ENCODE assay signal across 1 cellular context in genomic region chr1:59146056-59146455, GRCh38.
TF ChIP-seq lines count a peak whose summit lies in the region.

No MANE protein-coding gene starts in this region.

TF ChIP-seq in H1, 55 proteins besides CTCF, POLR2A, EP300 and RAD21 (continued from another document):
- TF ChIP-seq CHD7 (IDR thresholded peaks at IDR 0.05; ENCODE audit: insufficient replicate concordance, low read length) (no peak), EGR1 (IDR thresholded peaks at IDR 0.05; ENCODE audit: borderline replicate concordance, low read depth, low read length) (no peak), TCF12 (IDR thresholded peaks at IDR 0.05; ENCODE audit: low read depth, low read length) (no peak), ATF3 (IDR thresholded peaks at IDR 0.05; ENCODE audit: insufficient read depth, low read depth, low read length) (no peak), SP1 (IDR thresholded peaks at IDR 0.05; ENCODE audit: low read depth, low read length) (no peak), SUZ12 (IDR thresholded peaks at IDR 0.05; ENCODE audit: low read length) (no peak), MAFK (IDR thresholded peaks at IDR 0.05; ENCODE audit: low read depth, low read length) (no peak), EZH2 (IDR thresholded peaks at IDR 0.05; ENCODE audit: low read depth, low read length, severe bottlenecking) (no peak), HDAC6 (IDR thresholded peaks at IDR 0.05; ENCODE audit: low read depth, low read length) (no peak), JUN (IDR thresholded peaks at IDR 0.05; ENCODE audit: low read depth, low read length) (no peak), KDM1A (IDR thresholded peaks at IDR 0.05; ENCODE audit: borderline replicate concordance, low read length) (no peak), NANOG (IDR thresholded peaks at IDR 0.05; ENCODE audit: insufficient read depth, low read depth, low read length, poor library complexity, severe bottlenecking) (no peak), BCL11A (IDR thresholded peaks at IDR 0.05; ENCODE audit: low read depth in 2 of 2, low read length in 2 of 2) (no peak), GABPA (IDR thresholded peaks at IDR 0.05; ENCODE audit: borderline replicate concordance, insufficient read depth, low read length) (no peak)
